ENCODE assay signal across 8 cellular contexts in genomic region chr9:108953983-108954574, GRCh38. TPM values are rescaled to one million over a fixed set of nuclear protein-coding genes. Genes with fewer than 3 reads are reported as not detected.
DNase-seq lines count a peak whose midpoint lies in the region; ATAC-seq and TF ChIP-seq lines count a peak whose summit lies in the region.

No MANE protein-coding gene starts in this region.

- no peaks in the 10 kb centered on the region for H3K27me3 Mint-ChIP-seq in progenitor cell of endocrine pancreas

- ATAC-seq in SK-N-SH treated with all-trans-retinoic acid at 6 μM for 48 hours (peak; percentile 77), HG03175 (IDR thresholded peaks at IDR 0.05; ENCODE audit: unreplicated experiment) (no peak), GM19397 (IDR thresholded peaks at IDR 0.05; ENCODE audit: unreplicated experiment) (no peak), HG03097 (IDR thresholded peaks at IDR 0.05; ENCODE audit: low FRiP score, unreplicated experiment) (no peak)

- TF ChIP-seq RAD21 in Ishikawa (IDR thresholded peaks at IDR 0.05; ENCODE audit: low read depth), result peak; percentile 45

- no peak for TF ChIP-seq EP300 in Ishikawa (IDR thresholded peaks at IDR 0.05; ENCODE audit: borderline replicate concordance)

- no peak overlapping the region for H3K27ac Mint-ChIP-seq in progenitor cell of endocrine pancreas

- H3K9me3 Mint-ChIP-seq in progenitor cell of endocrine pancreas (ENCODE audit: low read depth), result no peaks in the 10 kb centered on the region

- DNase-seq in GDM1 (lab: John Stamatoyannopoulos, UW), result peak; percentile 2
- DNase-seq in fibroblast of the conjunctiva (ENCODE audit: low read depth), result peak; percentile 47
- DNase-seq in progenitor cell of endocrine pancreas (ENCODE audit: low spot score, unreplicated experiment), result no peak

- H3K4me1 Mint-ChIP-seq in progenitor cell of endocrine pancreas (ENCODE audit: low read depth), result peaks cover 2% of the 10 kb centered on the region

- peak; percentile 76 for TF ChIP-seq CTCF in progenitor cell of endocrine pancreas (IDR thresholded peaks at IDR 0.05; ENCODE audit: unreplicated experiment)

- H3K4me3 Mint-ChIP-seq in progenitor cell of endocrine pancreas (ENCODE audit: low read depth), result no peak overlapping the region

- peaks cover 5% of the 10 kb centered on the region for H3K36me3 Mint-ChIP-seq in progenitor cell of endocrine pancreas (ENCODE audit: insufficient read depth)

TF ChIP-seq in Ishikawa, 13 proteins besides CTCF, POLR2A, EP300 and RAD21:
- peak; percentile 59 for TF ChIP-seq TEAD4 (IDR thresholded peaks at IDR 0.05)
- no peak for TF ChIP-seq CREB1 (IDR thresholded peaks at IDR 0.05; ENCODE audit: low read depth)
- no peak for TF ChIP-seq NFIC (IDR thresholded peaks at IDR 0.05)

TF ChIP-seq in SK-N-SH treated with all-trans-retinoic acid at 6 μM for 48 hours, 23 proteins besides CTCF, POLR2A, EP300 and RAD21:
- no peak for TF ChIP-seq ZNF70 (CRISPR knock-in tag; IDR thresholded peaks at IDR 0.05)
- no peak for TF ChIP-seq TCF4 (CRISPR knock-in tag; IDR thresholded peaks at IDR 0.05; ENCODE audit: borderline replicate concordance)

RNA-seq across cellular contexts. Expression of gene ABITRAM, which starts 19.9 kb away (rescaled TPM):
- total RNA-seq in progenitor cell of endocrine pancreas, result 10.4 and 14.7 TPM in 2 replicates

RNA-seq across cellular contexts. Expression of gene ELP1, which starts 20.2 kb away (rescaled TPM):
- 41.3 and 46.6 TPM in 2 replicates for total RNA-seq in progenitor cell of endocrine pancreas

RNA-seq across cellular contexts. Expression of gene CTNNAL1, which starts 59.2 kb away (rescaled TPM):
- total RNA-seq in progenitor cell of endocrine pancreas, result 42.8 and 47.8 TPM in 2 replicates
